Comparison of ENCODE assay signal across 20 cellular contexts in genomic region chr16:58317608-58318152, GRCh38. TPM values are rescaled to one million over a fixed set of nuclear protein-coding genes. Genes with fewer than 3 reads are reported as not detected.
DNase-seq lines count a peak whose midpoint lies in the region; ATAC-seq and TF ChIP-seq lines count a peak whose summit lies in the region.
"Had no signal": no experiment of that assay in that cellular context is flagged by ENCODE, and none has a peak within 500 bp of the region (broad histone marks: within the 10 kb centered on the region; RNA-seq: fewer than 3 reads in every experiment).

No MANE protein-coding gene starts in this region.

- no peaks in the 10 kb centered on the region for H3K36me3 Mint-ChIP-seq in brain
- H3K36me3 Mint-ChIP-seq in glutamatergic neuron (ENCODE audit: unreplicated experiment): peaks cover 5% of the 10 kb centered on the region
- no peaks in the 10 kb centered on the region for H3K36me3 Mint-ChIP-seq in neural progenitor cell
- H3K36me3 Mint-ChIP-seq: CD8-positive, alpha-beta T cell; IgD-negative memory B cell had no signal

- H4K20me1 ChIP-seq in Loucy (ENCODE audit: insufficient read depth, low read length, poor library complexity, severe bottlenecking): no peaks in the 10 kb centered on the region
- no peaks in the 10 kb centered on the region for H4K20me1 ChIP-seq in neural progenitor cell (ENCODE audit: low read depth)
- H4K20me1 ChIP-seq: BLaER1 treated with 17β-estradiol and CSF1 and Interleukin-3, amounts not matched to agents 10 nM and 100 nM had no signal

- no peak for ATAC-seq in HG03095 (IDR thresholded peaks at IDR 0.05; ENCODE audit: unreplicated experiment)
- ATAC-seq in HG02763 (IDR thresholded peaks at IDR 0.05; ENCODE audit: unreplicated experiment): no peak
- ATAC-seq in HG03469 (IDR thresholded peaks at IDR 0.05; ENCODE audit: unreplicated experiment): no peak
- ATAC-seq: CD8-positive, alpha-beta T cell; Right ventricle myocardium inferior had no signal

- H3K4me1 Mint-ChIP-seq in brain (peaks cover 8% of the 10 kb centered on the region), glutamatergic neuron (ENCODE audit: low read depth, unreplicated experiment) (peaks cover 9% of the 10 kb centered on the region), neural progenitor cell (no peaks in the 10 kb centered on the region)
- H3K4me1 Mint-ChIP-seq: IgD-negative memory B cell had no signal

- H3K9me3 Mint-ChIP-seq in brain (peaks cover 0 to 2% (median 0%) of the 10 kb centered on the region in 5 experiments), glutamatergic neuron (ENCODE audit: unreplicated experiment) (no peaks in the 10 kb centered on the region), neural progenitor cell (peaks cover 3% of the 10 kb centered on the region)
- H3K9me3 Mint-ChIP-seq: CD8-positive, alpha-beta T cell; IgD-negative memory B cell had no signal

- no peaks in the 10 kb centered on the region for H3K79me2 ChIP-seq in Loucy (ENCODE audit: insufficient read depth, low read length)
- no peaks in the 10 kb centered on the region for H3K79me2 ChIP-seq in neural progenitor cell (ENCODE audit: low read depth)

- H3K4me3 ChIP-seq in Loucy (ENCODE audit: low read length, poor library complexity, severe bottlenecking) (no peak overlapping the region), neural progenitor cell (no peak overlapping the region)
- H3K4me3 ChIP-seq: BLaER1 treated with 17β-estradiol and CSF1 and Interleukin-3, amounts not matched to agents 10 nM and 100 nM; MG63 had no signal

- TF ChIP-seq CTCF in Loucy (conservative IDR thresholded peaks at IDR 0.05; ENCODE audit: low read length): no peak
- no peak for TF ChIP-seq CTCF in brain (conservative IDR thresholded peaks at IDR 0.05)
- no peak for TF ChIP-seq CTCF in glutamatergic neuron (IDR thresholded peaks at IDR 0.05; ENCODE audit: partially characterized antibody, unreplicated experiment)
- TF ChIP-seq CTCF in neural progenitor cell (IDR thresholded peaks at IDR 0.05): no peak

- no peak overlapping the region for H3K4me2 ChIP-seq in Loucy (ENCODE audit: low read depth, low read length, poor library complexity, severe bottlenecking)
- H3K4me2 ChIP-seq in neural progenitor cell: no peak overlapping the region
- H3K4me2 ChIP-seq: BLaER1 treated with 17β-estradiol and CSF1 and Interleukin-3, amounts not matched to agents 10 nM and 100 nM had no signal

- H3K36me3 ChIP-seq in Loucy (ENCODE audit: insufficient read depth, low read length) (no peaks in the 10 kb centered on the region), neural progenitor cell (no peaks in the 10 kb centered on the region)
- H3K36me3 ChIP-seq: BLaER1 treated with 17β-estradiol and CSF1 and Interleukin-3, amounts not matched to agents 10 nM and 100 nM; MG63 had no signal

- H3K9ac ChIP-seq in Loucy (ENCODE audit: low read depth, low read length, poor library complexity, severe bottlenecking) (no peak overlapping the region), neural progenitor cell (no peak overlapping the region)
- H3K9ac ChIP-seq: BLaER1 treated with 17β-estradiol and CSF1 and Interleukin-3, amounts not matched to agents 10 nM and 100 nM had no signal

- no peaks in the 10 kb centered on the region for H3K27me3 ChIP-seq in Loucy (ENCODE audit: insufficient read depth, low read length, poor library complexity, severe bottlenecking)
- no peaks in the 10 kb centered on the region for H3K27me3 ChIP-seq in neural progenitor cell
- H3K27me3 ChIP-seq: BLaER1 treated with 17β-estradiol and CSF1 and Interleukin-3, amounts not matched to agents 10 nM and 100 nM had no signal

- H3F3A ChIP-seq in Loucy (ENCODE audit: low read depth): no peaks in the 10 kb centered on the region
- H3F3A ChIP-seq in neural progenitor cell (ENCODE audit: low read depth): no peaks in the 10 kb centered on the region

- H3K9me3 ChIP-seq in Loucy (ENCODE audit: insufficient read depth, low read depth, low read length): no peaks in the 10 kb centered on the region
- no peaks in the 10 kb centered on the region for H3K9me3 ChIP-seq in neural progenitor cell (ENCODE audit: low read depth)
- H3K9me3 ChIP-seq: MG63 had no signal

- H3K4me1 ChIP-seq in Loucy (ENCODE audit: insufficient read depth, low read length, poor library complexity, severe bottlenecking): no peaks in the 10 kb centered on the region
- no peaks in the 10 kb centered on the region for H3K4me1 ChIP-seq in neural progenitor cell
- H3K4me1 ChIP-seq: BLaER1 treated with 17β-estradiol and CSF1 and Interleukin-3, amounts not matched to agents 10 nM and 100 nM had no signal

- no peaks in the 10 kb centered on the region for H3K9me2 ChIP-seq in Loucy (replicated peaks; ENCODE audit: low read depth, low read length)

- no peak for DNase-seq in glutamatergic neuron
- DNase-seq in neural progenitor cell (ENCODE audit: low spot score): no peak
- DNase-seq: CD8-positive, alpha-beta T cell; HCEC 1CT; Kasumi-1; MG63; NCI-H1417; NCI-H2081 treated with DMSO at 0.1 percent for 48 hours; OCI-M1 had no signal

- H3K27ac ChIP-seq in neural progenitor cell: no peak overlapping the region
- H3K27ac ChIP-seq: BLaER1 treated with 17β-estradiol and CSF1 and Interleukin-3, amounts not matched to agents 10 nM and 100 nM had no signal

- H3K4me3 Mint-ChIP-seq in brain (no peak overlapping the region), glutamatergic neuron (ENCODE audit: unreplicated experiment) (peak overlapping the region; percentile 0), neural progenitor cell (no peak overlapping the region)
- H3K4me3 Mint-ChIP-seq: CD8-positive, alpha-beta T cell; IgD-negative memory B cell had no signal

- peak overlapping the region; percentile 50 for H2AFZ ChIP-seq in Loucy (ENCODE audit: low read length)
- H2AFZ ChIP-seq in neural progenitor cell (replicated peaks): peak overlapping the region; percentile 9

- H3K27ac Mint-ChIP-seq in brain: peak overlapping the region in 3 of 5 experiments; percentile 63 to 74 (median 71)
- H3K27ac Mint-ChIP-seq in glutamatergic neuron (ENCODE audit: unreplicated experiment): peak overlapping the region; percentile 57
- H3K27ac Mint-ChIP-seq in neural progenitor cell: no peak overlapping the region
- H3K27ac Mint-ChIP-seq: CD8-positive, alpha-beta T cell; IgD-negative memory B cell had no signal

- H3K27me3 Mint-ChIP-seq in brain: peaks cover 3% of the 10 kb centered on the region
- no peaks in the 10 kb centered on the region for H3K27me3 Mint-ChIP-seq in glutamatergic neuron (ENCODE audit: unreplicated experiment)
- peaks cover 7% of the 10 kb centered on the region for H3K27me3 Mint-ChIP-seq in neural progenitor cell (ENCODE audit: insufficient read depth, low read depth)

RNA-seq across cellular contexts. Expression of gene PRSS54, which starts 22.9 kb away (rescaled TPM):
- polyA plus RNA-seq in brain (ENCODE audit: insufficient read depth, low read depth, low replicate concordance): not detected
- total RNA-seq in glutamatergic neuron (ENCODE audit: unreplicated experiment) (not detected), neural progenitor cell (ENCODE audit: low replicate concordance) (not detected in 2 replicates)
- total RNA-seq: A673; CD8-positive, alpha-beta T cell; G401; Right ventricle myocardium inferior; SK-MEL-5 had no signal
- polyA plus RNA-seq: IgD-negative memory B cell had no signal
